In genomic region chr6:135995160-135995898, GRCh38 we compare ENCODE assay signal across 10 cellular contexts.
DNase-seq lines count a peak whose midpoint lies in the region; TF ChIP-seq lines count a peak whose summit lies in the region.
"Had no signal": no experiment of that assay in that cellular context is flagged by ENCODE, and none has a peak within 500 bp of the region (broad histone marks: within the 10 kb centered on the region; RNA-seq: fewer than 3 reads in every experiment).

No MANE protein-coding gene starts in this region.

- no peaks in the 10 kb centered on the region for H3K36me3 ChIP-seq in tibial artery

- peak; percentile 28 for DNase-seq in AG08396 (ENCODE audit: low spot score)
- DNase-seq in M059J (ENCODE audit: low read depth) = peak; percentile 82
- peak; percentile 27 for DNase-seq in amniotic stem cell (lab: John Stamatoyannopoulos, UW)
- DNase-seq in hepatic stellate cell (ENCODE audit: low spot score) = peak; percentile 56
- no peak for DNase-seq in posterior vena cava (ENCODE audit: low spot score)
- no peak for DNase-seq in stimulated activated CD4-positive, alpha-beta T cell treated with anti-CD3 and anti-CD28 coated beads, Interleukin-2, amount 100 ng/mL, for 24 hours
- no peak for DNase-seq in activated CD4-positive, alpha-beta T cell treated with anti-CD3 and anti-CD28 coated beads for 48 hours
- DNase-seq in tibial artery = no peak
- DNase-seq: activated naive CD4-positive, alpha-beta T cell; NK-92 treated with Interleukin-12 subunit alpha and Interleukin-12 subunit beta, amount 100 ng/mL, for 24 hours had no signal

- TF ChIP-seq CTCF in tibial artery (IDR thresholded peaks at IDR 0.05) = no peak

- peaks cover 0 to 10% (median 0%) of the 10 kb centered on the region in 4 donors for H3K4me1 ChIP-seq in tibial artery

- H3K4me3 ChIP-seq in tibial artery = no peak overlapping the region

- no peak overlapping the region for H3K27ac ChIP-seq in tibial artery

- intact Hi-C loops in posterior vena cava (cut with DNase I) (no loop called here), tibial artery (cut with DNase I; ENCODE audit: low total_unique reads) (no loop called here)

- no peaks in the 10 kb centered on the region for H3K27me3 ChIP-seq in tibial artery

- H3K9me3 ChIP-seq in tibial artery = no peaks in the 10 kb centered on the region

Comparison
In these comparisons a context has a peak if more than half of its experiments do, and no peak if none do; other contexts are left out.
1. DNase-seq: peak in AG08396 (single experiment), M059J (single experiment), amniotic stem cell (single experiment) and hepatic stellate cell (single experiment); none in posterior vena cava (single experiment), stimulated activated CD4-positive, alpha-beta T cell treated with anti-CD3 and anti-CD28 coated beads, Interleukin-2, amount 100 ng/mL, for 24 hours (0 of 2), activated CD4-positive, alpha-beta T cell treated with anti-CD3 and anti-CD28 coated beads for 48 hours (single experiment) and tibial artery (0 of 2).